Comparison of ENCODE assay signal across 1 cellular context in genomic region chr12:105418232-105418631, GRCh38.
TF ChIP-seq lines count a peak whose summit lies in the region.

No MANE protein-coding gene starts in this region.

TF ChIP-seq in SK-N-SH, 30 proteins besides CTCF, POLR2A, EP300 and RAD21 (continued from another document):
- TF ChIP-seq REST (IDR thresholded peaks at IDR 0.05; ENCODE audit: low read depth, low read length) (no peak), ELF1 (IDR thresholded peaks at IDR 0.05) (no peak), RFX5 (IDR thresholded peaks at IDR 0.05; ENCODE audit: low read length) (no peak), MEF2A (IDR thresholded peaks at IDR 0.05; ENCODE audit: borderline replicate concordance, low read depth) (no peak), RCOR1 (IDR thresholded peaks at IDR 0.05; ENCODE audit: low read length) (no peak), GABPA (IDR thresholded peaks at IDR 0.05; ENCODE audit: low read depth) (no peak), MAX (IDR thresholded peaks at IDR 0.05; ENCODE audit: low read depth) (no peak), FOXM1 (IDR thresholded peaks at IDR 0.05; ENCODE audit: low read depth) (no peak), TCF12 (IDR thresholded peaks at IDR 0.05) (peak; percentile 51; the same call in 1 of the 2 replicates)
